In genomic region chr20:38337561-38338140, GRCh38 we compare ENCODE assay signal across 1 cellular context.
TF ChIP-seq lines count a peak whose summit lies in the region.

No MANE protein-coding gene starts in this region.

TF ChIP-seq in H1, 55 proteins besides CTCF, POLR2A, EP300 and RAD21 (continued from another document):
- TF ChIP-seq ATF2 (IDR thresholded peaks at IDR 0.05; ENCODE audit: low read length) (0 out of 2 replicates have a peak, but pooled peaks have one; percentile 51), SP1 (IDR thresholded peaks at IDR 0.05; ENCODE audit: low read depth, low read length) (no peak), USF2 (IDR thresholded peaks at IDR 0.05; ENCODE audit: low read length) (peak; percentile 23; the same call in 1 of the 2 replicates), CHD7 (IDR thresholded peaks at IDR 0.05; ENCODE audit: insufficient replicate concordance, low read length) (no peak), ASH2L (IDR thresholded peaks at IDR 0.05; ENCODE audit: low read length) (no peak), TAF7 (optimal IDR thresholded peaks at IDR 0.05; ENCODE audit: borderline replicate concordance, low read depth, low read length) (peak; percentile 17), POLR2AphosphoS5 (IDR thresholded peaks at IDR 0.05; ENCODE audit: low read depth, low read length) (peak; percentile 37; the same call in 1 of the 2 replicates), TAF1 (IDR thresholded peaks at IDR 0.05; ENCODE audit: low read depth, low read length) (no peak), ATF3 (IDR thresholded peaks at IDR 0.05; ENCODE audit: insufficient read depth, low read depth, low read length) (peak; percentile 67; the same call in 1 of the 2 replicates), MAX (IDR thresholded peaks at IDR 0.05) (peak; percentile 79), CHD2 (IDR thresholded peaks at IDR 0.05; ENCODE audit: low read length) (no peak), CREB1 (IDR thresholded peaks at IDR 0.05) (peak; percentile 87), SIN3A (conservative IDR thresholded peaks at IDR 0.05 in 1 of 2, IDR thresholded peaks at IDR 0.05 in 1 of 2; ENCODE audit: low read depth in 1 of 2, low read length in 2 of 2) (peak in 1 of 2 experiments; percentile 78; a peak in 2 of 4 replicates), KDM4A (IDR thresholded peaks at IDR 0.05; ENCODE audit: low read depth, low read length, severe bottlenecking) (no peak), HDAC2 (IDR thresholded peaks at IDR 0.05; ENCODE audit: borderline replicate concordance in 1 of 2, low read depth in 2 of 2, low read length in 2 of 2) (peak in 1 of 2 experiments; percentile 48; a peak in 1 of 4 replicates), KDM1A (IDR thresholded peaks at IDR 0.05; ENCODE audit: borderline replicate concordance, low read length) (peak; percentile 66), JUND (IDR thresholded peaks at IDR 0.05; ENCODE audit: low read length) (peak; percentile 74), TCF12 (IDR thresholded peaks at IDR 0.05; ENCODE audit: low read depth, low read length) (peak; percentile 79; the same call in 1 of the 2 replicates), KDM5A (IDR thresholded peaks at IDR 0.05; ENCODE audit: low read length) (no peak; the same call in 1 of the 2 replicates)
